Comparison of ENCODE assay signal across 23 cellular contexts in genomic region chr10:73806176-73806950, GRCh38. TPM values are rescaled to one million over a fixed set of nuclear protein-coding genes. Genes with fewer than 3 reads are reported as not detected.
DNase-seq lines count a peak whose midpoint lies in the region; ATAC-seq and TF ChIP-seq lines count a peak whose summit lies in the region.
"Had no signal": no experiment of that assay in that cellular context is flagged by ENCODE, and none has a peak within 500 bp of the region (broad histone marks: within the 10 kb centered on the region; RNA-seq: fewer than 3 reads in every experiment).

No MANE protein-coding gene starts in this region.

- H3K27me3 Mint-ChIP-seq in activated naive CD4-positive, alpha-beta T cell treated with anti-CD3 and anti-CD28 coated beads, Interleukin-2, amount 10 ng/mL, durations not matched to agents 7 days and 5 days, result no peaks in the 10 kb centered on the region
- no peaks in the 10 kb centered on the region for H3K27me3 Mint-ChIP-seq in CD8-positive, alpha-beta memory T cell
- no peaks in the 10 kb centered on the region for H3K27me3 Mint-ChIP-seq in chondrocyte (ENCODE audit: low read depth)
- no peaks in the 10 kb centered on the region for H3K27me3 Mint-ChIP-seq in stimulated activated naive CD8-positive, alpha-beta T cell treated with anti-CD3 and anti-CD28 coated beads, Interleukin-15, amount 100 ng/mL, for 72 hours

- peaks cover 41% of the 10 kb centered on the region for H3K4me1 ChIP-seq in CD8-positive, alpha-beta memory T cell (ENCODE audit: insufficient read depth, low read length)
- H3K4me1 ChIP-seq: breast epithelium had no signal

- H3K36me3 ChIP-seq in CD8-positive, alpha-beta memory T cell (ENCODE audit: insufficient read depth, low read length), result peaks cover 60% of the 10 kb centered on the region
- H3K36me3 ChIP-seq: breast epithelium had no signal

- CTCF ChIA-PET in activated naive CD4-positive, alpha-beta T cell treated with anti-CD3 and anti-CD28 coated beads, Interleukin-2, amount 10 ng/mL, durations not matched to agents 7 days and 5 days (lab: Charles Lee), result interaction anchor here (0.8 kb wide), 1 partner anchor 42 kb away, joined by 3 read pairs; no protein-coding TSS in a partner anchor
- CTCF ChIA-PET in CD8-positive, alpha-beta memory T cell (lab: Charles Lee), result interaction anchor here (1.0 kb wide), 1 partner anchor 73 kb away, joined by 3 read pairs; no protein-coding TSS in a partner anchor

- ATAC-seq in stimulated activated naive CD8-positive, alpha-beta T cell treated with anti-CD3 and anti-CD28 coated beads, Interleukin-15, amount 100 ng/mL, for 72 hours, result no peak
- ATAC-seq in HG02840 (IDR thresholded peaks at IDR 0.05; ENCODE audit: low FRiP score, unreplicated experiment), result no peak
- ATAC-seq: left colon had no signal

- H3K27ac Mint-ChIP-seq in activated naive CD4-positive, alpha-beta T cell treated with anti-CD3 and anti-CD28 coated beads, Interleukin-2, amount 10 ng/mL, durations not matched to agents 7 days and 5 days, result peak overlapping the region; percentile 54
- H3K27ac Mint-ChIP-seq in CD8-positive, alpha-beta memory T cell, result peak overlapping the region; percentile 4 to 82 (median 43)
- no peak overlapping the region for H3K27ac Mint-ChIP-seq in chondrocyte (ENCODE audit: unreplicated experiment)
- peak overlapping the region; percentile 4 to 80 for H3K27ac Mint-ChIP-seq in stimulated activated naive CD8-positive, alpha-beta T cell treated with anti-CD3 and anti-CD28 coated beads, Interleukin-15, amount 100 ng/mL, for 72 hours

- H3K27me3 ChIP-seq in CD8-positive, alpha-beta memory T cell (ENCODE audit: insufficient read depth, low read length, poor library complexity, severe bottlenecking), result no peaks in the 10 kb centered on the region
- H3K27me3 ChIP-seq: breast epithelium, MG63, neutrophil, spleen had no signal

- no peaks in the 10 kb centered on the region for H3K9me3 ChIP-seq in CD8-positive, alpha-beta memory T cell (ENCODE audit: low read length)
- H3K9me3 ChIP-seq: breast epithelium, MG63, neutrophil, spleen had no signal

- POLR2A ChIA-PET in CD8-positive, alpha-beta memory T cell (lab: Charles Lee), result interaction anchor here (0.6 kb wide), 1 partner anchor 27 kb away, joined by 5 read pairs; no protein-coding TSS in a partner anchor

- DNase-seq in activated naive CD4-positive, alpha-beta T cell treated with anti-CD3 and anti-CD28 coated beads, Interleukin-2, amount 10 ng/mL, durations not matched to agents 7 days and 5 days, result no peak
- DNase-seq in activated naive CD4-positive, alpha-beta T cell (lab: John Stamatoyannopoulos, UW), result no peak
- DNase-seq in CD8-positive, alpha-beta memory T cell, result no peak
- peak; percentile 64 for DNase-seq in chondrocyte (ENCODE audit: low spot score)
- no peak for DNase-seq in stimulated activated naive CD8-positive, alpha-beta T cell treated with anti-CD3 and anti-CD28 coated beads, Interleukin-15, amount 100 ng/mL, for 72 hours
- DNase-seq in GM19238 (ENCODE audit: insufficient read length, low spot score), result no peak
- DNase-seq in NCI-H2081 (lab: John Stamatoyannopoulos, UW), result no peak
- DNase-seq: activated CD4-positive, alpha-beta T cell treated with anti-CD3 and anti-CD28 coated beads for 4 hours; dermis blood vessel endothelial cell; DMS53; GM23248; head of caudate nucleus; left colon; MG63; NCI-H1436 treated with DMSO at 0.1 percent for 48 hours; NCI-H2171 treated with DMSO at 0.1 percent for 48 hours; NCI-H526 treated with DMSO at 0.1 percent for 48 hours; spleen; stimulated activated CD4-positive, alpha-beta T cell treated with anti-CD3 and anti-CD28 coated beads, Interleukin-4, amount 100 ng/mL, for 24 hours had no signal

- H3K36me3 Mint-ChIP-seq in activated naive CD4-positive, alpha-beta T cell treated with anti-CD3 and anti-CD28 coated beads, Interleukin-2, amount 10 ng/mL, durations not matched to agents 7 days and 5 days, result peaks cover 68% of the 10 kb centered on the region
- H3K36me3 Mint-ChIP-seq in CD8-positive, alpha-beta memory T cell, result peaks cover 6 to 83% (median 29%) of the 10 kb centered on the region in 3 donors
- H3K36me3 Mint-ChIP-seq in chondrocyte (ENCODE audit: low read depth), result peaks cover 26% of the 10 kb centered on the region

- H3K9me3 Mint-ChIP-seq in activated naive CD4-positive, alpha-beta T cell treated with anti-CD3 and anti-CD28 coated beads, Interleukin-2, amount 10 ng/mL, durations not matched to agents 7 days and 5 days, result no peaks in the 10 kb centered on the region
- peaks cover 0 to 2% (median 0%) of the 10 kb centered on the region in 5 donors for H3K9me3 Mint-ChIP-seq in CD8-positive, alpha-beta memory T cell
- no peaks in the 10 kb centered on the region for H3K9me3 Mint-ChIP-seq in chondrocyte (ENCODE audit: low read depth)
- H3K9me3 Mint-ChIP-seq in stimulated activated naive CD8-positive, alpha-beta T cell treated with anti-CD3 and anti-CD28 coated beads, Interleukin-15, amount 100 ng/mL, for 72 hours, result no peaks in the 10 kb centered on the region

- TF ChIP-seq CTCF in chondrocyte (IDR thresholded peaks at IDR 0.05), result no peak

- H3K4me1 Mint-ChIP-seq in activated naive CD4-positive, alpha-beta T cell treated with anti-CD3 and anti-CD28 coated beads, Interleukin-2, amount 10 ng/mL, durations not matched to agents 7 days and 5 days, result peaks cover 58% of the 10 kb centered on the region
- peaks cover 41 to 59% (median 48%) of the 10 kb centered on the region in 3 donors for H3K4me1 Mint-ChIP-seq in CD8-positive, alpha-beta memory T cell
- peaks cover 31% of the 10 kb centered on the region for H3K4me1 Mint-ChIP-seq in chondrocyte (ENCODE audit: low read depth)
- peaks cover 74% of the 10 kb centered on the region for H3K4me1 Mint-ChIP-seq in stimulated activated naive CD8-positive, alpha-beta T cell treated with anti-CD3 and anti-CD28 coated beads, Interleukin-15, amount 100 ng/mL, for 72 hours

- H3K4me3 Mint-ChIP-seq in activated naive CD4-positive, alpha-beta T cell treated with anti-CD3 and anti-CD28 coated beads, Interleukin-2, amount 10 ng/mL, durations not matched to agents 7 days and 5 days, result no peak overlapping the region
- H3K4me3 Mint-ChIP-seq in CD8-positive, alpha-beta memory T cell, result peak overlapping the region in 2 of 7 donors; percentile 30 to 31
- H3K4me3 Mint-ChIP-seq in chondrocyte (ENCODE audit: unreplicated experiment), result no peak overlapping the region
- H3K4me3 Mint-ChIP-seq in stimulated activated naive CD8-positive, alpha-beta T cell treated with anti-CD3 and anti-CD28 coated beads, Interleukin-15, amount 100 ng/mL, for 72 hours, result peak overlapping the region in 1 of 2 donors; percentile 57

- no peak overlapping the region for H3K4me3 ChIP-seq in CD8-positive, alpha-beta memory T cell (ENCODE audit: low read length)
- H3K4me3 ChIP-seq: breast epithelium, GM23248, MG63 had no signal

- H3K27ac ChIP-seq in CD8-positive, alpha-beta memory T cell (ENCODE audit: low read depth, low read length), result no peak overlapping the region
- H3K27ac ChIP-seq: breast epithelium, GM23248, HL-60, neutrophil had no signal

RNA-seq across cellular contexts. Expression of gene NDST2, which starts 5.0 kb away (rescaled TPM):
- 10 to 100 TPM; 39.8 to 43.9 TPM for total RNA-seq in CD8-positive, alpha-beta memory T cell
- 25.3 TPM for polyA plus RNA-seq in CD8-positive, alpha-beta memory T cell
- total RNA-seq in chondrocyte, result 24.4 to 29.0 TPM (median 27.3 TPM) in 3 replicates

RNA-seq across cellular contexts. Expression of gene ZSWIM8, which starts 21.0 kb away (rescaled TPM):
- 10 to 100 TPM; 54.3 to 57.6 TPM for total RNA-seq in CD8-positive, alpha-beta memory T cell
- polyA plus RNA-seq in CD8-positive, alpha-beta memory T cell, result 26.0 TPM
- 102 to 124 TPM (median 117 TPM) in 3 replicates for total RNA-seq in chondrocyte

RNA-seq across cellular contexts. Expression of gene CHCHD1, which starts 24.5 kb away (rescaled TPM):
- 10 to 100 TPM; 35.8 to 37.2 TPM for total RNA-seq in CD8-positive, alpha-beta memory T cell
- polyA plus RNA-seq in CD8-positive, alpha-beta memory T cell, result 52.6 TPM
- total RNA-seq in chondrocyte, result 14.8 to 27.5 TPM (median 17.4 TPM) in 3 replicates
